ENCODE assay signal across 10 cellular contexts in the genomic region with DNA sequence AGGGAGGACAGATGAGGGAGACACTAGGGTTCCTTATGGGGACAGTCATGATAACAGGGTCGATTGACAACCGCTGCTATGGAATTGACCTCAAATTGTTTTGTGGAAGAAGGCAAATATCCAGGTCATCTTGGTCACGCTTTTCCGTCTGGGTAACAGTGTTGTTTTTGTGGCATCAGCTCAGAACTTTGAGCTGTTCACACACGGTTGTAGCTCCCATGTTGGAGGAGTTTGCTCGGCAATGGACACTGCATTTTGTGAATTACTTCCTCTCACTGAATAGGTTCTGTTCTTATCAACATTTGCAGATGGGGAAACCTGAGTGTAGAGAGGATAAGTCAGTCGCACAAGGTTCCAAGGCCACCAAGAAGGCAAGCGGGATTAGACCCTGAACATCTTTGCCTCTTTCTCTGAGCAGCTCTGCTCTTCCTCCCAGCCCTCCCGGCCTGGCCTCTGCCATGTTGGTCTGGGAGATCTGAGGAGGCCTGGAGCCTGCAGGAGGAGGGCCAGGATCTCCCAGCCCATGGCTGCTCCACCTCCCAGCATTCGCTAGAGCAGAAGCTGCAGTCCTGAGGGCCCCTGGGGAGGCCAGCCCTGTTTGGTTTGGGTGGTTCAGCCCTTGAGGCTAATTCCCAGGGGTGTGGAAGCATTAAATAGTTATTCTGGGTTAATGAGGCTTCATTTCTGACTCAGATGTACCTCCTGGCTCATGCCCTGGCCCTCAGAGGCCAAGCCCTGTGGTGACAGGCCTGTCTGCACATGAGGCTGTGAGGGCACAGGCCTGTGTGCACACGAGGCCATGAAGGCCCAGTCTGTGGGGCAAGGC.
A peak's percentile ranks its signal among the peaks of the same experiment; 100 is the strongest.
DNase-seq lines count a peak whose midpoint lies in the region; ATAC-seq and TF ChIP-seq lines count a peak whose summit lies in the region.
"Had no signal": no experiment of that assay in that cellular context is flagged by ENCODE, and none has a peak within 500 bp of the region (broad histone marks: within the 10 kb centered on the region; RNA-seq: fewer than 3 reads in every experiment).

No MANE protein-coding gene starts in this region.

- ATAC-seq in GM19395 (IDR thresholded peaks at IDR 0.05; ENCODE audit: unreplicated experiment) (peak; percentile 43), GM21576 (IDR thresholded peaks at IDR 0.05; ENCODE audit: unreplicated experiment) (no peak), GM21381 (IDR thresholded peaks at IDR 0.05; ENCODE audit: unreplicated experiment) (no peak)

- H3K79me2 ChIP-seq in smooth muscle cell (ENCODE audit: low read depth) = peaks cover 16% of the 10 kb centered on the region

- H3K4me2 ChIP-seq in smooth muscle cell = no peak overlapping the region

- H3K36me3 ChIP-seq in smooth muscle cell (ENCODE audit: low read depth) = no peaks in the 10 kb centered on the region

- peak overlapping the region; percentile 56 for H3K27ac ChIP-seq in smooth muscle cell (ENCODE audit: low read depth)

- TF ChIP-seq CTCF in NB4 (IDR thresholded peaks at IDR 0.05; ENCODE audit: low read depth, low read length) (no peak), smooth muscle cell (IDR thresholded peaks at IDR 0.05; ENCODE audit: borderline replicate concordance, insufficient read depth, poor library complexity, severe bottlenecking) (no peak)

- no peak overlapping the region for H2AFZ ChIP-seq in smooth muscle cell (ENCODE audit: low read depth)

- no peaks in the 10 kb centered on the region for H4K20me1 ChIP-seq in smooth muscle cell (ENCODE audit: low read depth)

- no peak for TF ChIP-seq POLR2A in NB4 (IDR thresholded peaks at IDR 0.05; ENCODE audit: extremely low read depth, insufficient read length)
- peak; percentile 47 for TF ChIP-seq POLR2A in erythroblast (IDR thresholded peaks at IDR 0.05; ENCODE audit: low read length)

- H3F3A ChIP-seq in smooth muscle cell (ENCODE audit: low read depth) = peaks cover 5% of the 10 kb centered on the region

- no peak overlapping the region for H3K4me3 ChIP-seq in NB4 (ENCODE audit: low read depth, low read length)
- H3K4me3 ChIP-seq in smooth muscle cell = no peak overlapping the region
- H3K4me3 ChIP-seq: heart right ventricle had no signal

- no peaks in the 10 kb centered on the region for H3K9me3 ChIP-seq in smooth muscle cell (replicated peaks; ENCODE audit: low read depth)
- H3K9me3 ChIP-seq: heart right ventricle had no signal

- WGBS in smooth muscle cell (ENCODE audit: low lambda C conversion rate) = 88% methylated on average over 11 of the region's 11 CpGs

- DNase-seq in NB4 (ENCODE audit: low read depth) = peak; percentile 83
- peak; percentile 67 to 88 for DNase-seq in erythroblast (lab: John Stamatoyannopoulos, UW)
- DNase-seq in smooth muscle cell (lab: John Stamatoyannopoulos, UW; ENCODE audit: unreplicated experiment) = no peak
- no peak for DNase-seq in DMS53 (lab: John Stamatoyannopoulos, UW)
- DNase-seq: activated effector memory CD4-positive, alpha-beta T cell treated with anti-CD3 and anti-CD28 coated beads, Interleukin-2, amount 50 U/mL, for 16 hours; RPMI8226 had no signal

- H3K27me3 ChIP-seq in smooth muscle cell (ENCODE audit: low read depth) = no peaks in the 10 kb centered on the region
- H3K27me3 ChIP-seq: heart right ventricle had no signal

- H3K4me1 ChIP-seq in smooth muscle cell (ENCODE audit: low read depth) = peaks cover 4% of the 10 kb centered on the region

- peak overlapping the region; percentile 35 for H3K9ac ChIP-seq in smooth muscle cell (ENCODE audit: low read depth)

Comparison
In these comparisons a context has a peak if more than half of its experiments do, and no peak if none do; other contexts are left out.
1. DNase-seq: peak in NB4 (single experiment) and erythroblast (2 of 2); none in smooth muscle cell (single experiment) and DMS53 (single experiment).